ENCODE assay signal across 1 cellular context in genomic region chr1:116628448-116628847, GRCh38.
TF ChIP-seq lines count a peak whose summit lies in the region.

No MANE protein-coding gene starts in this region.

TF ChIP-seq in GM12878, 131 proteins besides CTCF, POLR2A, EP300 and RAD21 (continued from another document and continues in another):
- no peak for TF ChIP-seq RBBP5 (conservative IDR thresholded peaks at IDR 0.05)
- peak; percentile 58 for TF ChIP-seq MTA2 (IDR thresholded peaks at IDR 0.05; ENCODE audit: low read depth)
- TF ChIP-seq CEBPB (IDR thresholded peaks at IDR 0.05; ENCODE audit: borderline replicate concordance in 1 of 2, low read depth in 2 of 2, low read length in 2 of 2), result no peak
- TF ChIP-seq SUPT20H (IDR thresholded peaks at IDR 0.05; ENCODE audit: borderline replicate concordance, control insufficient read depth, low read depth, low read length), result no peak
- TF ChIP-seq E2F8 (IDR thresholded peaks at IDR 0.05; ENCODE audit: low read depth, partially characterized antibody), result no peak
- TF ChIP-seq RAD51 (IDR thresholded peaks at IDR 0.05), result peak; percentile 67
- TF ChIP-seq IKZF1 (conservative IDR thresholded peaks at IDR 0.05), result no peak
- no peak for TF ChIP-seq SREBF1 (IDR thresholded peaks at IDR 0.05; ENCODE audit: low read length)
- TF ChIP-seq PBX3 (IDR thresholded peaks at IDR 0.05; ENCODE audit: insufficient replicate concordance, low read depth, low read length), result no peak
- no peak for TF ChIP-seq TARDBP (IDR thresholded peaks at IDR 0.05; ENCODE audit: borderline replicate concordance)
- no peak for TF ChIP-seq NRF1 (conservative IDR thresholded peaks at IDR 0.05; ENCODE audit: low read depth, low read length)
- TF ChIP-seq ATF2 (IDR thresholded peaks at IDR 0.05; ENCODE audit: low read length), result peak; percentile 78
- TF ChIP-seq SP1 (IDR thresholded peaks at IDR 0.05; ENCODE audit: low read depth, low read length), result peak; percentile 16
- no peak for TF ChIP-seq NBN (IDR thresholded peaks at IDR 0.05)
- TF ChIP-seq SIN3A (IDR thresholded peaks at IDR 0.05; ENCODE audit: low read depth, low read length), result no peak
- TF ChIP-seq WRNIP1 (IDR thresholded peaks at IDR 0.05; ENCODE audit: borderline replicate concordance, low read depth, low read length), result no peak
- TF ChIP-seq HDAC6 (IDR thresholded peaks at IDR 0.05; ENCODE audit: unreplicated experiment), result no peak
- TF ChIP-seq ETV6 (conservative IDR thresholded peaks at IDR 0.05 in 1 of 2, IDR thresholded peaks at IDR 0.05 in 1 of 2; ENCODE audit: borderline replicate concordance in 1 of 2, low read depth in 1 of 2), result no peak
- TF ChIP-seq TAF1 (IDR thresholded peaks at IDR 0.05; ENCODE audit: borderline replicate concordance, low read depth, low read length), result no peak
- no peak for TF ChIP-seq ZBTB4 (CRISPR knock-in tag; IDR thresholded peaks at IDR 0.05)
- peak; percentile 48; the same call in 1 of the 2 replicates for TF ChIP-seq POLR2AphosphoS5 (IDR thresholded peaks at IDR 0.05; ENCODE audit: low read length)
- TF ChIP-seq CHD4 (IDR thresholded peaks at IDR 0.05), result no peak
- no peak for TF ChIP-seq USF2 (IDR thresholded peaks at IDR 0.05; ENCODE audit: borderline replicate concordance, low read depth, low read length)
- TF ChIP-seq ZNF24 (IDR thresholded peaks at IDR 0.05), result no peak
- no peak for TF ChIP-seq CBFB (IDR thresholded peaks at IDR 0.05; ENCODE audit: low read depth)
- peak; percentile 65; the same call in 1 of the 2 replicates for TF ChIP-seq CREB1 (IDR thresholded peaks at IDR 0.05; ENCODE audit: low read depth)
- no peak for TF ChIP-seq REST (IDR thresholded peaks at IDR 0.05; ENCODE audit: low read depth, low read length)
- TF ChIP-seq SMARCA5 (IDR thresholded peaks at IDR 0.05), result no peak
- peak; percentile 64 for TF ChIP-seq RELB (IDR thresholded peaks at IDR 0.05; ENCODE audit: low read depth)
- no peak for TF ChIP-seq KLF5 (IDR thresholded peaks at IDR 0.05; ENCODE audit: partially characterized antibody)
- no peak for TF ChIP-seq CBX5 (IDR thresholded peaks at IDR 0.05; ENCODE audit: low read depth)
- no peak for TF ChIP-seq IRF4 (IDR thresholded peaks at IDR 0.05; ENCODE audit: low read depth, low read length)
- TF ChIP-seq SPI1 (IDR thresholded peaks at IDR 0.05; ENCODE audit: borderline replicate concordance, insufficient read depth, low read depth, low read length), result no peak
- no peak for TF ChIP-seq BCL3 (IDR thresholded peaks at IDR 0.05; ENCODE audit: borderline replicate concordance, insufficient read depth, low read depth, low read length, poor library complexity, severe bottlenecking)
- no peak for TF ChIP-seq RFX5 (IDR thresholded peaks at IDR 0.05; ENCODE audit: low read depth, low read length)
- TF ChIP-seq FOS (IDR thresholded peaks at IDR 0.05; ENCODE audit: borderline replicate concordance, extremely low read depth, insufficient read length), result no peak
- TF ChIP-seq FOXM1 (IDR thresholded peaks at IDR 0.05; ENCODE audit: low read depth, low read length), result peak; percentile 65; the same call in 1 of the 2 replicates
- TF ChIP-seq KDM1A (IDR thresholded peaks at IDR 0.05; ENCODE audit: borderline replicate concordance), result no peak
- no peak for TF ChIP-seq HDAC2 (IDR thresholded peaks at IDR 0.05)
- TF ChIP-seq PAX8 (IDR thresholded peaks at IDR 0.05), result no peak
- peak; percentile 73 for TF ChIP-seq ATF7 (IDR thresholded peaks at IDR 0.05; ENCODE audit: low read depth)
- TF ChIP-seq MYC (IDR thresholded peaks at IDR 0.05; ENCODE audit: insufficient read depth, insufficient read length, insufficient replicate concordance, low read length, severe bottlenecking), result no peak
- no peak; the same call in 1 of the 2 replicates for TF ChIP-seq ZNF217 (IDR thresholded peaks at IDR 0.05)
- no peak for TF ChIP-seq POLR2AphosphoS2 (IDR thresholded peaks at IDR 0.05; ENCODE audit: low read depth, low read length)
- 0 out of 2 replicates have a peak, but pooled peaks have one; percentile 22 for TF ChIP-seq TCF12 (IDR thresholded peaks at IDR 0.05; ENCODE audit: low read depth, low read length)
- TF ChIP-seq MEF2A (IDR thresholded peaks at IDR 0.05; ENCODE audit: insufficient read depth, low read depth, low read length), result peak; percentile 91
- TF ChIP-seq BCL11A (IDR thresholded peaks at IDR 0.05; ENCODE audit: low read depth, low read length), result peak; percentile 11; the same call in 1 of the 2 replicates
- TF ChIP-seq CHD2 (IDR thresholded peaks at IDR 0.05; ENCODE audit: borderline replicate concordance, low read depth, low read length), result no peak
- TF ChIP-seq CBX3 (IDR thresholded peaks at IDR 0.05; ENCODE audit: borderline replicate concordance, low read depth), result no peak
- TF ChIP-seq RCOR1 (conservative IDR thresholded peaks at IDR 0.05; ENCODE audit: low read depth, low read length), result no peak
- TF ChIP-seq CREM (IDR thresholded peaks at IDR 0.05; ENCODE audit: low read depth), result peak; percentile 80
- TF ChIP-seq ESRRA (IDR thresholded peaks at IDR 0.05; ENCODE audit: low read length), result no peak
- TF ChIP-seq USF1 (IDR thresholded peaks at IDR 0.05; ENCODE audit: borderline replicate concordance, extremely low read length, insufficient read depth, low read depth, low read length), result no peak
- no peak for TF ChIP-seq NFYA (IDR thresholded peaks at IDR 0.05; ENCODE audit: borderline replicate concordance, low read depth, low read length)
- TF ChIP-seq LARP7 (IDR thresholded peaks at IDR 0.05), result no peak
- no peak for TF ChIP-seq HDGF (IDR thresholded peaks at IDR 0.05)
